14 cellular contexts compared by ENCODE assay signal in genomic region chr2:65120990-65121693, GRCh38. TPM values are rescaled to one million over a fixed set of nuclear protein-coding genes. Genes with fewer than 3 reads are reported as not detected.
DNase-seq lines count a peak whose midpoint lies in the region; ATAC-seq, FAIRE-seq and TF ChIP-seq lines count a peak whose summit lies in the region.
"Had no signal": no experiment of that assay in that cellular context is flagged by ENCODE, and none has a peak within 500 bp of the region (broad histone marks: within the 10 kb centered on the region; RNA-seq: fewer than 3 reads in every experiment).

No MANE protein-coding gene starts in this region.

- H3K4me1 Mint-ChIP-seq in CD4-positive, alpha-beta T cell (ENCODE audit: low read depth): peaks cover 74% of the 10 kb centered on the region
- peaks cover 55% of the 10 kb centered on the region for H3K4me1 Mint-ChIP-seq in chondrocyte (ENCODE audit: low read depth)

- no peak for DNase-seq in CD4-positive, alpha-beta T cell
- DNase-seq in HEK293T (ENCODE audit: extremely low spot score): no peak
- no peak for DNase-seq in chondrocyte (ENCODE audit: low spot score)
- no peak for DNase-seq in pancreas
- DNase-seq in mucosa of gallbladder (ENCODE audit: low spot score): no peak
- no peak for DNase-seq in lower leg skin (ENCODE audit: low spot score in 2 of 2)
- DNase-seq: activated CD4-positive, alpha-beta T cell treated with anti-CD3 and anti-CD28 coated beads, Interleukin-2, amount 50 U/mL, for 4 hours; hippocampal formation; midbrain; NCI-H1436 treated with DMSO at 0.1 percent for 48 hours; NCI-H345; nucleus accumbens had no signal

- WGBS in pancreas, 2 donors: 50 to 57% methylated on average over 5 of the region's 5 CpGs
- 73 to 76% methylated on average over 5 of the region's 5 CpGs for WGBS in lower leg skin, 2 donors

- intact Hi-C loops in CD4-positive, alpha-beta T cell (cut with DNase I, micrococcal nuclease): no loop called here
- intact Hi-C loops in pancreas (cut with DNase I): loop anchor here in 1 of 3 donors (10.0 kb wide), 1 partner anchor 46 kb away; no protein-coding TSS in a partner anchor
- intact Hi-C loops in lower leg skin (cut with DNase I; ENCODE audit: low total_unique reads): no loop called here

- TF ChIP-seq POLR2A in lower leg skin (IDR thresholded peaks at IDR 0.05): no peak

- no peaks in the 10 kb centered on the region for H3K27me3 ChIP-seq in CD4-positive, alpha-beta T cell (ENCODE audit: control insufficient read depth, insufficient read depth, low read length)
- H3K27me3 ChIP-seq in pancreas: no peaks in the 10 kb centered on the region

- TF ChIP-seq CTCF in CD4-positive, alpha-beta T cell (IDR thresholded peaks at IDR 0.05): no peak
- TF ChIP-seq CTCF in chondrocyte (IDR thresholded peaks at IDR 0.05) (no peak), pancreas (IDR thresholded peaks at IDR 0.05) (no peak), lower leg skin (IDR thresholded peaks at IDR 0.05) (no peak)

- CTCF ChIA-PET in CD4-positive, alpha-beta T cell (lab: Charles Lee): interaction anchor here (1.0 to 1.2 kb wide), 2 partner anchors 9 to 20 kb away, joined by 4 read pairs; partner anchors contain the start of gene RAB1A
- CTCF ChIA-PET in HEK293T (lab: Yijun Ruan, JAX): no interaction called here

- ATAC-seq in CD4-positive, alpha-beta T cell (ENCODE audit: poor library complexity): no peak
- ATAC-seq in pancreas: peak; percentile 19 to 56 (median 34)
- no peak for ATAC-seq in HG03045 (IDR thresholded peaks at IDR 0.05; ENCODE audit: unreplicated experiment)

- FAIRE-seq in pancreas (lab: Jason Lieb, UNC): no peak
- FAIRE-seq: H1 had no signal

- H3K9me3 ChIP-seq in CD4-positive, alpha-beta T cell (ENCODE audit: control insufficient read depth, low read length): no peaks in the 10 kb centered on the region
- no peaks in the 10 kb centered on the region for H3K9me3 ChIP-seq in pancreas

- no peaks in the 10 kb centered on the region for H3K27me3 Mint-ChIP-seq in CD4-positive, alpha-beta T cell
- no peaks in the 10 kb centered on the region for H3K27me3 Mint-ChIP-seq in chondrocyte (ENCODE audit: low read depth)

- H3K27ac Mint-ChIP-seq in CD4-positive, alpha-beta T cell: peak overlapping the region; percentile 19
- H3K27ac Mint-ChIP-seq in chondrocyte (ENCODE audit: unreplicated experiment): peak overlapping the region; percentile 65

- POLR2A ChIA-PET in CD4-positive, alpha-beta T cell (lab: Charles Lee): no interaction called here
- POLR2A ChIA-PET in HEK293T (lab: Yijun Ruan, JAX): no interaction called here

- no peak overlapping the region for H3K27ac ChIP-seq in CD4-positive, alpha-beta T cell (ENCODE audit: low read depth, low read length)
- peak overlapping the region in 1 of 4 donors; percentile 23 for H3K27ac ChIP-seq in pancreas

- peak overlapping the region; percentile 17 for H3K4me3 Mint-ChIP-seq in CD4-positive, alpha-beta T cell
- H3K4me3 Mint-ChIP-seq in chondrocyte (ENCODE audit: unreplicated experiment): no peak overlapping the region

- H3K4me3 ChIP-seq in pancreas (no peak overlapping the region), lower leg skin (ENCODE audit: low read depth, poor library complexity, severe bottlenecking) (no peak overlapping the region)

- no peaks in the 10 kb centered on the region for H3K36me3 ChIP-seq in pancreas

- H3K36me3 Mint-ChIP-seq in CD4-positive, alpha-beta T cell (ENCODE audit: low read depth): peaks cover 24% of the 10 kb centered on the region
- H3K36me3 Mint-ChIP-seq in chondrocyte (ENCODE audit: low read depth): no peaks in the 10 kb centered on the region

- H3K4me1 ChIP-seq in pancreas: peaks cover 18 to 48% (median 29%) of the 10 kb centered on the region in 3 donors

- H3K9me3 Mint-ChIP-seq in CD4-positive, alpha-beta T cell: no peaks in the 10 kb centered on the region
- H3K9me3 Mint-ChIP-seq in chondrocyte (ENCODE audit: low read depth): no peaks in the 10 kb centered on the region

TF ChIP-seq in HEK293T, 16 proteins besides CTCF, POLR2A, EP300 and RAD21:
- TF ChIP-seq FOXK2 (IDR thresholded peaks at IDR 0.05) (no peak), ZNF384 (IDR thresholded peaks at IDR 0.05) (peak; percentile 35; the same call in 1 of the 2 replicates), ARNT (IDR thresholded peaks at IDR 0.05) (no peak)
TF ChIP-seq in HEK293T: peak in this region for 1.

RNA-seq across cellular contexts. Expression of gene RAB1A, which starts 8.8 kb away (rescaled TPM):
- total RNA-seq in CD4-positive, alpha-beta T cell: 10 to 100 TPM; 85.3 to 87.6 TPM
- 183 to 202 TPM (median 192 TPM) in 3 replicates for total RNA-seq in chondrocyte
- 10 to 100 TPM; 47.3 to 84.0 (median 69.4) TPM for total RNA-seq in pancreas
- polyA plus RNA-seq in pancreas: 10 to 100 TPM; 43.1 to 70.4 TPM
- 139 TPM for total RNA-seq in mucosa of gallbladder
- total RNA-seq in lower leg skin: 10 to 100 TPM; 49.1 to 68.0 (median 55.2) TPM

Comparison
In these comparisons a context has a peak if more than half of its experiments do, and no peak if none do; other contexts are left out.
1. ATAC-seq: peak in pancreas (4 of 4); none in CD4-positive, alpha-beta T cell (single experiment) and HG03045 (single experiment).